8 cellular contexts compared by ENCODE assay signal in genomic region chr4:40843696-40844095, GRCh38.
DNase-seq lines count a peak whose midpoint lies in the region; ATAC-seq and TF ChIP-seq lines count a peak whose summit lies in the region.
"Had no signal": no experiment of that assay in that cellular context is flagged by ENCODE, and none has a peak within 500 bp of the region (broad histone marks: within the 10 kb centered on the region; RNA-seq: fewer than 3 reads in every experiment).

No MANE protein-coding gene starts in this region.

- CTCF ChIA-PET in activated CD4-positive, alpha-beta memory T cell treated with anti-CD3 and anti-CD28 coated beads for 36 hours (lab: Charles Lee), result interaction anchor here (0.6 to 6.4 kb wide), 17 partner anchors 8 to 1374 kb away, joined by 3 to 86 read pairs (median 3); no protein-coding TSS in a partner anchor

- no peak overlapping the region for H4K12ac ChIP-seq in trophoblast cell (ENCODE audit: low read depth, low read length)

- peak; percentile 48 for ATAC-seq in HG03196 (IDR thresholded peaks at IDR 0.05; ENCODE audit: unreplicated experiment)

- no peaks in the 10 kb centered on the region for H3K9me3 Mint-ChIP-seq in activated CD4-positive, alpha-beta memory T cell treated with anti-CD3 and anti-CD28 coated beads for 36 hours

- no peak overlapping the region for H3K18ac ChIP-seq in trophoblast cell (ENCODE audit: low read length)

- no peaks in the 10 kb centered on the region for H3K79me1 ChIP-seq in trophoblast cell (ENCODE audit: low read length)

- H3K27ac Mint-ChIP-seq in activated CD4-positive, alpha-beta memory T cell treated with anti-CD3 and anti-CD28 coated beads for 36 hours, result no peak overlapping the region

- POLR2A ChIA-PET in activated CD4-positive, alpha-beta memory T cell treated with anti-CD3 and anti-CD28 coated beads for 36 hours (lab: Charles Lee), result no interaction called here

- no peak overlapping the region for H3K4me3 ChIP-seq in GM12875 (ENCODE audit: low read depth, low read length)
- no peak overlapping the region for H3K4me3 ChIP-seq in trophoblast cell (ENCODE audit: low read depth, low read length)
- H3K4me3 ChIP-seq: hepatocyte had no signal

- H3K27me3 Mint-ChIP-seq in activated CD4-positive, alpha-beta memory T cell treated with anti-CD3 and anti-CD28 coated beads for 36 hours, result peaks cover 14% of the 10 kb centered on the region

- no CpG with 5 or more reads among the region's 1 CpG for WGBS in trophoblast cell (ENCODE audit: extremely low coverage, insufficient coverage, insufficient read length)

- H3K36me3 Mint-ChIP-seq in activated CD4-positive, alpha-beta memory T cell treated with anti-CD3 and anti-CD28 coated beads for 36 hours, result no peaks in the 10 kb centered on the region

- no peak overlapping the region for H3K23ac ChIP-seq in trophoblast cell (ENCODE audit: low read length)

- no peak overlapping the region for H4K91ac ChIP-seq in trophoblast cell (ENCODE audit: low read depth, low read length)

- no peaks in the 10 kb centered on the region for H3K27me3 ChIP-seq in trophoblast cell (ENCODE audit: insufficient read depth, low read length)
- H3K27me3 ChIP-seq: hepatocyte had no signal

- H2AK5ac ChIP-seq in trophoblast cell (ENCODE audit: low read length), result no peak overlapping the region

- no peak overlapping the region for H2BK5ac ChIP-seq in trophoblast cell (ENCODE audit: low read depth, low read length, poor library complexity)

- H3K4me3 Mint-ChIP-seq in activated CD4-positive, alpha-beta memory T cell treated with anti-CD3 and anti-CD28 coated beads for 36 hours, result no peak overlapping the region

- no peak overlapping the region for H3K27ac ChIP-seq in trophoblast cell (ENCODE audit: low read depth, low read length)
- H3K27ac ChIP-seq: hepatocyte had no signal

- peaks cover 2% of the 10 kb centered on the region for H3K4me1 Mint-ChIP-seq in activated CD4-positive, alpha-beta memory T cell treated with anti-CD3 and anti-CD28 coated beads for 36 hours (ENCODE audit: low read depth)

- H3K36me3 ChIP-seq in trophoblast cell (ENCODE audit: control insufficient read depth in 1 of 2, insufficient read depth in 2 of 2, low read length in 2 of 2), result peaks cover 2 to 3% of the 10 kb centered on the region in 2 experiments

- intact Hi-C loops in activated CD4-positive, alpha-beta memory T cell treated with anti-CD3 and anti-CD28 coated beads for 36 hours (cut with micrococcal nuclease), result loop anchor here (2.0 to 5.0 kb wide), 3 partner anchors 81 to 1146 kb away; partner anchors contain the start of gene UBE2K

- no peak overlapping the region for H3K4ac ChIP-seq in trophoblast cell (ENCODE audit: low read depth, low read length)

- no peak overlapping the region for H4K8ac ChIP-seq in trophoblast cell (ENCODE audit: low read depth, low read length)

- no peak overlapping the region for H3K9ac ChIP-seq in trophoblast cell (ENCODE audit: low read length)

- no peak overlapping the region for H2BK120ac ChIP-seq in trophoblast cell (ENCODE audit: insufficient read depth, low read length, poor library complexity)

- H3K4me1 ChIP-seq in trophoblast cell (ENCODE audit: control insufficient read depth in 1 of 2, insufficient read depth in 2 of 2, low read length in 2 of 2), result peaks cover 0 to 12% of the 10 kb centered on the region in 2 experiments

- DNase-seq in activated CD4-positive, alpha-beta memory T cell treated with anti-CD3 and anti-CD28 coated beads for 36 hours, result peak; percentile 55
- peak; percentile 22 to 71 for DNase-seq in trophoblast cell
- DNase-seq in NCI-H510A (lab: John Stamatoyannopoulos, UW), result no peak
- no peak for DNase-seq in NCI-H2029 (lab: John Stamatoyannopoulos, UW)
- DNase-seq in LoVo (ENCODE audit: low spot score), result no peak

- H2AFZ ChIP-seq in trophoblast cell (ENCODE audit: insufficient read depth, low read length, poor library complexity), result no peak overlapping the region
- H2AFZ ChIP-seq: hepatocyte had no signal

- peaks cover 2% of the 10 kb centered on the region for H3K9me3 ChIP-seq in trophoblast cell (ENCODE audit: insufficient read depth, low read depth, low read length)

- no peaks in the 10 kb centered on the region for H3K79me2 ChIP-seq in trophoblast cell (ENCODE audit: control insufficient read depth, insufficient read depth, low read length, poor library complexity)
- H3K79me2 ChIP-seq: hepatocyte had no signal

- peak; percentile 52 for TF ChIP-seq CTCF in GM12875 (IDR thresholded peaks at IDR 0.05; ENCODE audit: borderline replicate concordance, insufficient read depth, low read depth, low read length)

- no peak overlapping the region for H3K4me2 ChIP-seq in trophoblast cell (ENCODE audit: low read length)
- H3K4me2 ChIP-seq: hepatocyte had no signal

- H3K14ac ChIP-seq in trophoblast cell (ENCODE audit: low read length), result no peak overlapping the region

- no peak overlapping the region for H2BK12ac ChIP-seq in trophoblast cell (ENCODE audit: low read length)

Comparison
In these comparisons a context has a peak if more than half of its experiments do, and no peak if none do; other contexts are left out.
1. DNase-seq: peak in activated CD4-positive, alpha-beta memory T cell treated with anti-CD3 and anti-CD28 coated beads for 36 hours (single experiment) and trophoblast cell (2 of 2); none in NCI-H510A (single experiment), NCI-H2029 (single experiment) and LoVo (single experiment).